1 cellular context compared by ENCODE assay signal in genomic region chr2:156472686-156473085, GRCh38.
TF ChIP-seq lines count a peak whose summit lies in the region.

No MANE protein-coding gene starts in this region.

TF ChIP-seq in GM23338, 12 proteins besides CTCF, POLR2A, EP300 and RAD21 (continued from another document):
- no peak for TF ChIP-seq ZNF462 (CRISPR knock-in tag; IDR thresholded peaks at IDR 0.05)
